Comparison of ENCODE assay signal across 15 cellular contexts in the genomic region with DNA sequence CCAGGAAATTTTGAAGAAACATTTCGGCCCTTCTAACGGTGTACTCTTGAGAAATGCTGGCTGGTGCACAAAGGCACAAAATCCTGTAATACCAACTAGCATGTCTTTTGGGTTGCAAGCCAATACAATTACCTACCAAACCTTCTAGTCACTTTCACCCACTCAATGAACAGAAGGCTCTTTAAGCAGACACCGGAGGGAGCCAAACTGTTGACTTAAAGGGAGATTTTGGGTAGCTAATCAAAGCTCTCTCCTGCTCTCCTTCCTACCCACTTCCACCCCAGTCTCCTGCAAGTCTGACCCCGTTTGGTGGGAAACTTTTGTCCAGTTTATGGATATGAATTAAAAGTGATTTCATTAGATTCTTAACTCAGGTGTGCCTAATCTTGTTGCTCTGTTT. TPM values are rescaled to one million over a fixed set of nuclear protein-coding genes. Genes with fewer than 3 reads are reported as not detected.
DNase-seq lines count a peak whose midpoint lies in the region; ATAC-seq lines count a peak whose summit lies in the region.
"Had no signal": no experiment of that assay in that cellular context is flagged by ENCODE, and none has a peak within 500 bp of the region (broad histone marks: within the 10 kb centered on the region; RNA-seq: fewer than 3 reads in every experiment).

No MANE protein-coding gene starts in this region.

- peak overlapping the region; percentile 97 for H3K27ac ChIP-seq in angular gyrus (ENCODE audit: low read depth, low read length)
- H3K27ac ChIP-seq: prostate gland, RWPE1 had no signal

- ATAC-seq in GM18868 (IDR thresholded peaks at IDR 0.05; ENCODE audit: unreplicated experiment) (peak; percentile 72), sciatic nerve (no peak)
- ATAC-seq: mucosa of descending colon had no signal

- DNase-seq in COR-L47 (lab: John Stamatoyannopoulos, UW) (peak; percentile 78), NCI-H1105 treated with DMSO at 0.1 percent for 48 hours (lab: John Stamatoyannopoulos, UW) (peak; percentile 28), sciatic nerve (ENCODE audit: low spot score) (no peak), GM03348 (ENCODE audit: low spot score) (no peak), NCI-H1694 (lab: John Stamatoyannopoulos, UW) (no peak)
- no peak for DNase-seq in activated CD8-positive, alpha-beta memory T cell treated with anti-CD3 and anti-CD28 coated beads for 24 hours
- DNase-seq: activated naive CD8-positive, alpha-beta T cell treated with anti-CD3 and anti-CD28 coated beads for 36 hours; DND-41; mucosa of descending colon; T-helper 9 cell had no signal

- intact Hi-C loops in sciatic nerve (cut with DNase I) = no loop called here

RNA-seq across cellular contexts. Expression of a gene that starts 24.0 kb away (rescaled TPM):
- not detected for total RNA-seq in sciatic nerve
- total RNA-seq: activated naive CD8-positive, alpha-beta T cell treated with anti-CD3 and anti-CD28 coated beads for 36 hours; fibroblast of lung; mucosa of descending colon; prostate gland had no signal

Comparison
In these comparisons a context has a peak if more than half of its experiments do, and no peak if none do; other contexts are left out.
1. DNase-seq: peak in COR-L47 (single experiment) and NCI-H1105 treated with DMSO at 0.1 percent for 48 hours (single experiment); none in sciatic nerve (single experiment), GM03348 (single experiment), NCI-H1694 (single experiment) and activated CD8-positive, alpha-beta memory T cell treated with anti-CD3 and anti-CD28 coated beads for 24 hours (single experiment).